ENCODE assay signal across 8 cellular contexts in genomic region chr5:54518146-54519082, GRCh38. TPM values are rescaled to one million over a fixed set of nuclear protein-coding genes. Genes with fewer than 3 reads are reported as not detected.
DNase-seq lines count a peak whose midpoint lies in the region; ATAC-seq and TF ChIP-seq lines count a peak whose summit lies in the region.

No MANE protein-coding gene starts in this region.

- 0 out of 2 replicates have a peak, but pooled peaks cover 2% of the 10 kb centered on the region for H3K4me1 ChIP-seq in H9 (ENCODE audit: insufficient read depth, low read length)
- H3K4me1 ChIP-seq in mucosa of stomach (ENCODE audit: control insufficient read depth, insufficient read depth, low read length) = peaks cover 26% of the 10 kb centered on the region

- ATAC-seq in stimulated activated naive B cell treated with anti-CD40 and anti-IgM and Interleukin-4, amounts not matched to agents 10 μg/mL and 1 μg/mL and 100 μg/mL, for 72 hours (replicated peaks) = peak; percentile 69 to 74

- H3K79me2 ChIP-seq in H9 (ENCODE audit: insufficient read depth, low read length) = peaks cover 9% of the 10 kb centered on the region; the same call in 1 of the 2 replicates

- H2BK20ac ChIP-seq in H9 (ENCODE audit: low read depth, low read length, poor library complexity, severe bottlenecking) = no peak overlapping the region

- H3K27me3 ChIP-seq in H9 (ENCODE audit: insufficient read depth, low read length) (peaks cover 3% of the 10 kb centered on the region; the same call in 1 of the 2 replicates), mucosa of stomach (ENCODE audit: control insufficient read depth, insufficient read depth, low read length) (no peaks in the 10 kb centered on the region)

- H4K91ac ChIP-seq in H9 (ENCODE audit: insufficient read length, low read depth, low read length) = no peak overlapping the region

- H3T11ph ChIP-seq in H9 (ENCODE audit: low read length) = no peak overlapping the region

- H4K20me1 ChIP-seq in H9 (ENCODE audit: control insufficient read depth, insufficient read depth, insufficient read length) = no peaks in the 10 kb centered on the region

- no peak overlapping the region for H2BK5ac ChIP-seq in H9 (ENCODE audit: insufficient read length, low read length)

- H4K5ac ChIP-seq in H9 (ENCODE audit: insufficient read length, low read depth, low read length) = no peak overlapping the region

- no peak overlapping the region for H4K8ac ChIP-seq in H9 (replicated peaks; ENCODE audit: insufficient read length, low read depth, low read length)

- H2BK15ac ChIP-seq in H9 (ENCODE audit: low read depth, low read length) = no peak overlapping the region

- H3K36me3 Mint-ChIP-seq in H9 (ENCODE audit: insufficient read depth in 1 of 3, low read depth in 3 of 3) = peaks cover 5 to 14% (median 13%) of the 10 kb centered on the region in 3 experiments; a peak in 5 of 7 replicates
- peaks cover 5% of the 10 kb centered on the region for H3K36me3 Mint-ChIP-seq in endothelial cell (ENCODE audit: low read depth, unreplicated experiment)
- H3K36me3 Mint-ChIP-seq in stimulated activated naive B cell treated with anti-CD40 and anti-IgM and Interleukin-4, amounts not matched to agents 10 μg/mL and 1 μg/mL and 100 μg/mL, for 72 hours = peaks cover 23 to 31% of the 10 kb centered on the region in 2 donors

- no peak overlapping the region for H3K23ac ChIP-seq in H9 (ENCODE audit: insufficient read length, low read depth, low read length)

- no peak overlapping the region for H3K27ac Mint-ChIP-seq in H9
- H3K27ac Mint-ChIP-seq in endothelial cell (ENCODE audit: unreplicated experiment) = no peak overlapping the region
- H3K27ac Mint-ChIP-seq in stimulated activated naive B cell treated with anti-CD40 and anti-IgM and Interleukin-4, amounts not matched to agents 10 μg/mL and 1 μg/mL and 100 μg/mL, for 72 hours = peak overlapping the region; percentile 62

- no CpG with 5 or more reads among the region's 99 CpGs for WGBS in H9 (ENCODE audit: extremely low coverage, insufficient read length, low lambda C conversion rate)

- peaks cover 7% of the 10 kb centered on the region for H3K23me2 ChIP-seq in H9 (ENCODE audit: insufficient read length, low read depth, low read length, poor library complexity, severe bottlenecking)

- no peak overlapping the region for H2BK12ac ChIP-seq in H9 (ENCODE audit: insufficient read length, low read depth, low read length)

- H3K4me3 ChIP-seq in mucosa of stomach (ENCODE audit: low read length) = peak overlapping the region; percentile 71

- no peak overlapping the region for H3K27ac ChIP-seq in H9 (ENCODE audit: insufficient read length, low read depth, low read length)

- DNase-seq in ELR (ENCODE audit: low read depth) = peak; percentile 57
- DNase-seq in H9 = peak; percentile 46
- DNase-seq in NAMALWA (ENCODE audit: low spot score) = peak; percentile 33
- peak; percentile 14 to 27 for DNase-seq in activated CD8-positive, alpha-beta memory T cell treated with anti-CD3 and anti-CD28 coated beads for 4 hours (ENCODE audit: low read depth in 2 of 2)
- DNase-seq in endothelial cell (ENCODE audit: low spot score) = peak; percentile 57
- DNase-seq in stimulated activated naive B cell treated with anti-CD40 and anti-IgM and Interleukin-4, amounts not matched to agents 10 μg/mL and 1 μg/mL and 100 μg/mL, for 72 hours = peak; percentile 52
- no peak for DNase-seq in NCI-H2196 (lab: John Stamatoyannopoulos, UW; ENCODE audit: unreplicated experiment)

- H3K4me1 Mint-ChIP-seq in H9 (peaks cover 38 to 43% of the 10 kb centered on the region in 2 experiments), endothelial cell (ENCODE audit: unreplicated experiment) (peaks cover 24% of the 10 kb centered on the region)
- H3K4me1 Mint-ChIP-seq in stimulated activated naive B cell treated with anti-CD40 and anti-IgM and Interleukin-4, amounts not matched to agents 10 μg/mL and 1 μg/mL and 100 μg/mL, for 72 hours = peaks cover 31 to 38% of the 10 kb centered on the region in 2 donors

- H3K9me3 ChIP-seq in H9 (ENCODE audit: control insufficient read depth, low read depth, low read length) (no peaks in the 10 kb centered on the region), mucosa of stomach (ENCODE audit: control insufficient read depth, low read length) (no peaks in the 10 kb centered on the region)

- H3K18ac ChIP-seq in H9 (ENCODE audit: insufficient read length, low read depth, low read length) = peak overlapping the region; percentile 50

- peak overlapping the region; percentile 49 for H3K4me2 ChIP-seq in H9 (ENCODE audit: insufficient read depth, insufficient read length, low read length)

- H2AK5ac ChIP-seq in H9 (ENCODE audit: insufficient read length, low read length) = no peak overlapping the region

- H3K27me3 Mint-ChIP-seq in H9 (ENCODE audit: low read depth) = peaks cover 26% of the 10 kb centered on the region
- H3K27me3 Mint-ChIP-seq in endothelial cell (ENCODE audit: unreplicated experiment) = peaks cover 2% of the 10 kb centered on the region
- no peaks in the 10 kb centered on the region for H3K27me3 Mint-ChIP-seq in stimulated activated naive B cell treated with anti-CD40 and anti-IgM and Interleukin-4, amounts not matched to agents 10 μg/mL and 1 μg/mL and 100 μg/mL, for 72 hours

- H3K9ac ChIP-seq in H9 (ENCODE audit: extremely low read depth, insufficient read length, low read length) (no peak overlapping the region), mucosa of stomach (ENCODE audit: low read length) (peak overlapping the region; percentile 86)

- H3K4me3 Mint-ChIP-seq in H9 (peak overlapping the region; percentile 52 to 77), endothelial cell (ENCODE audit: unreplicated experiment) (peak overlapping the region; percentile 89)
- H3K4me3 Mint-ChIP-seq in stimulated activated naive B cell treated with anti-CD40 and anti-IgM and Interleukin-4, amounts not matched to agents 10 μg/mL and 1 μg/mL and 100 μg/mL, for 72 hours = peak overlapping the region; percentile 92 to 98

- no peaks in the 10 kb centered on the region for H3K36me3 ChIP-seq in mucosa of stomach (ENCODE audit: control insufficient read depth, insufficient read depth, low read length)

- no peak overlapping the region for H3K56ac ChIP-seq in H9 (ENCODE audit: insufficient read length, low read depth, low read length)

- H3K4ac ChIP-seq in H9 (ENCODE audit: low read depth, low read length) = no peak overlapping the region

- TF ChIP-seq CTCF in H9 (conservative IDR thresholded peaks at IDR 0.05) = 0 out of 3 replicates have a peak, but pooled peaks have one; percentile 14
- no peak for TF ChIP-seq CTCF in endothelial cell (IDR thresholded peaks at IDR 0.05; ENCODE audit: unreplicated experiment)

- H3K14ac ChIP-seq in H9 (ENCODE audit: insufficient read depth, low read length) = peak overlapping the region; percentile 68

- no peak overlapping the region for H2AFZ ChIP-seq in H9 (ENCODE audit: low read length)

- H3K9me3 Mint-ChIP-seq in H9 (no peaks in the 10 kb centered on the region; a peak in 1 of 5 replicates), endothelial cell (ENCODE audit: unreplicated experiment) (no peaks in the 10 kb centered on the region)
- no peaks in the 10 kb centered on the region for H3K9me3 Mint-ChIP-seq in stimulated activated naive B cell treated with anti-CD40 and anti-IgM and Interleukin-4, amounts not matched to agents 10 μg/mL and 1 μg/mL and 100 μg/mL, for 72 hours

- no peak overlapping the region for H2BK120ac ChIP-seq in H9 (ENCODE audit: low read depth, low read length, poor library complexity, severe bottlenecking)

- no peaks in the 10 kb centered on the region for H3K79me1 ChIP-seq in H9 (ENCODE audit: insufficient read depth, low read depth, low read length, poor library complexity, severe bottlenecking)

RNA-seq across cellular contexts. Expression of gene SNX18, which starts 0.9 kb away (rescaled TPM):
- total RNA-seq in H9 (2021) (17.2 and 17.6 TPM in 2 replicates), endothelial cell (ENCODE audit: unreplicated experiment) (22.3 TPM)
